1 cellular context compared by ENCODE assay signal in genomic region chr9:36346578-36346977, GRCh38.
TF ChIP-seq lines count a peak whose summit lies in the region.

No MANE protein-coding gene starts in this region.

TF ChIP-seq in GM23338, 12 proteins besides CTCF, POLR2A, EP300 and RAD21 (continued from another document):
- TF ChIP-seq, protein P1, sequence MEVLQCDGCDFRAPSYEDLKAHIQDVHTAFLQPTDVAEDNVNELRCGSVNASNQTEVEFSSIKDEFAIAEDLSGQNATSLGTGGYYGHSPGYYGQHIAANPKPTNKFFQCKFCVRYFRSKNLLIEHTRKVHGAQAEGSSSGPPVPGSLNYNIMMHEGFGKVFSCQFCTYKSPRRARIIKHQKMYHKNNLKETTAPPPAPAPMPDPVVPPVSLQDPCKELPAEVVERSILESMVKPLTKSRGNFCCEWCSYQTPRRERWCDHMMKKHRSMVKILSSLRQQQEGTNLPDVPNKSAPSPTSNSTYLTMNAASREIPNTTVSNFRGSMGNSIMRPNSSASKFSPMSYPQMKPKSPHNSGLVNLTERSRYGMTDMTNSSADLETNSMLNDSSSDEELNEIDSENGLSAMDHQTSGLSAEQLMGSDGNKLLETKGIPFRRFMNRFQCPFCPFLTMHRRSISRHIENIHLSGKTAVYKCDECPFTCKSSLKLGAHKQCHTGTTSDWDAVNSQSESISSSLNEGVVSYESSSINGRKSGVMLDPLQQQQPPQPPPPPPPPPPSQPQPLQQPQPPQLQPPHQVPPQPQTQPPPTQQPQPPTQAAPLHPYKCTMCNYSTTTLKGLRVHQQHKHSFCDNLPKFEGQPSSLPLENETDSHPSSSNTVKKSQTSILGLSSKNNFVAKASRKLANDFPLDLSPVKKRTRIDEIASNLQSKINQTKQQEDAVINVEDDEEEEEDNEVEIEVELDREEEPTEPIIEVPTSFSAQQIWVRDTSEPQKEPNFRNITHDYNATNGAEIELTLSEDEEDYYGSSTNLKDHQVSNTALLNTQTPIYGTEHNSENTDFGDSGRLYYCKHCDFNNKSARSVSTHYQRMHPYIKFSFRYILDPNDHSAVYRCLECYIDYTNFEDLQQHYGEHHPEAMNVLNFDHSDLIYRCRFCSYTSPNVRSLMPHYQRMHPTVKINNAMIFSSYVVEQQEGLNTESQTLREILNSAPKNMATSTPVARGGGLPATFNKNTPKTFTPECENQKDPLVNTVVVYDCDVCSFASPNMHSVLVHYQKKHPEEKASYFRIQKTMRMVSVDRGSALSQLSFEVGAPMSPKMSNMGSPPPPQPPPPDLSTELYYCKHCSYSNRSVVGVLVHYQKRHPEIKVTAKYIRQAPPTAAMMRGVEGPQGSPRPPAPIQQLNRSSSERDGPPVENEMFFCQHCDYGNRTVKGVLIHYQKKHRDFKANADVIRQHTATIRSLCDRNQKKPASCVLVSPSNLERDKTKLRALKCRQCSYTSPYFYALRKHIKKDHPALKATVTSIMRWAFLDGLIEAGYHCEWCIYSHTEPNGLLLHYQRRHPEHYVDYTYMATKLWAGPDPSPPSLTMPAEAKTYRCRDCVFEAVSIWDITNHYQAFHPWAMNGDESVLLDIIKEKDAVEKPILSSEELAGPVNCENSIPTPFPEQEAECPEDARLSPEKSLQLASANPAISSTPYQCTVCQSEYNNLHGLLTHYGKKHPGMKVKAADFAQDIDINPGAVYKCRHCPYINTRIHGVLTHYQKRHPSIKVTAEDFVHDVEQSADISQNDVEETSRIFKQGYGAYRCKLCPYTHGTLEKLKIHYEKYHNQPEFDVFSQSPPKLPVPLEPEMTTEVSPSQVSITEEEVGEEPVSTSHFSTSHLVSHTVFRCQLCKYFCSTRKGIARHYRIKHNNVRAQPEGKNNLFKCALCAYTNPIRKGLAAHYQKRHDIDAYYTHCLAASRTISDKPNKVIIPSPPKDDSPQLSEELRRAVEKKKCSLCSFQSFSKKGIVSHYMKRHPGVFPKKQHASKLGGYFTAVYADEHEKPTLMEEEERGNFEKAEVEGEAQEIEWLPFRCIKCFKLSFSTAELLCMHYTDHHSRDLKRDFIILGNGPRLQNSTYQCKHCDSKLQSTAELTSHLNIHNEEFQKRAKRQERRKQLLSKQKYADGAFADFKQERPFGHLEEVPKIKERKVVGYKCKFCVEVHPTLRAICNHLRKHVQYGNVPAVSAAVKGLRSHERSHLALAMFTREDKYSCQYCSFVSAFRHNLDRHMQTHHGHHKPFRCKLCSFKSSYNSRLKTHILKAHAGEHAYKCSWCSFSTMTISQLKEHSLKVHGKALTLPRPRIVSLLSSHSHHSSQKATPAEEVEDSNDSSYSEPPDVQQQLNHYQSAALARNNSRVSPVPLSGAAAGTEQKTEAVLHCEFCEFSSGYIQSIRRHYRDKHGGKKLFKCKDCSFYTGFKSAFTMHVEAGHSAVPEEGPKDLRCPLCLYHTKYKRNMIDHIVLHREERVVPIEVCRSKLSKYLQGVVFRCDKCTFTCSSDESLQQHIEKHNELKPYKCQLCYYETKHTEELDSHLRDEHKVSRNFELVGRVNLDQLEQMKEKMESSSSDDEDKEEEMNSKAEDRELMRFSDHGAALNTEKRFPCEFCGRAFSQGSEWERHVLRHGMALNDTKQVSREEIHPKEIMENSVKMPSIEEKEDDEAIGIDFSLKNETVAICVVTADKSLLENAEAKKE (CRISPR knock-in tag; IDR thresholded peaks at IDR 0.05), result no peak
- TF ChIP-seq EZH2phosphoT487 (IDR thresholded peaks at IDR 0.05; ENCODE audit: unreplicated experiment) (no peak), NANOG (IDR thresholded peaks at IDR 0.05; ENCODE audit: borderline replicate concordance) (no peak), EZH2 (IDR thresholded peaks at IDR 0.05; ENCODE audit: low read depth, unreplicated experiment) (no peak)
